19 cellular contexts compared by ENCODE assay signal in the genomic region with DNA sequence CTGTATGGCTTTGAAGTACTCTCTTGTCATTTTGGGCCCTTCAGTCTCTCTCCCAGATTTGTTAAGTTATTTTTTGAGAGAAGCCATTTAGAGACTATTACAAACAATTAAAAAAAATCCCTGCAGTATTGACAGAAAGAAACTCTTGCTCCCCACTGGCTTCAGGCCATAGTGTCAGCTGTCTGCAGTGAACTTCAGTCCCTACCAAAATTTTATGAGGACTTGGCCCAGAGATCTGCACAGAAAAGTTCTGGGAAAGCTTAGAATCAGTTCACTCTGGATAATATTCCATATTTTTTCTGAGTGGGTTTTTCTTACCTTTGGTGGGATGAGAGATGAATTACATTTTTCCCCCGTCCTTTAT. TPM values are rescaled to one million over a fixed set of nuclear protein-coding genes. Genes with fewer than 3 reads are reported as not detected.
DNase-seq lines count a peak whose midpoint lies in the region; ATAC-seq, FAIRE-seq and TF ChIP-seq lines count a peak whose summit lies in the region.
"Had no signal": no experiment of that assay in that cellular context is flagged by ENCODE, and none has a peak within 500 bp of the region (broad histone marks: within the 10 kb centered on the region; RNA-seq: fewer than 3 reads in every experiment).

No MANE protein-coding gene starts in this region.

- no peak for TF ChIP-seq POLR2A in HepG2 (IDR thresholded peaks at IDR 0.05; ENCODE audit: insufficient read depth in 1 of 2, low read depth in 2 of 2, low read length in 2 of 2)
- no peak for TF ChIP-seq POLR2A in transverse colon (IDR thresholded peaks at IDR 0.05)

- FAIRE-seq in HepG2 (lab: Jason Lieb, UNC) (no peak), frontal cortex (lab: Jason Lieb, UNC) (no peak)
- FAIRE-seq: endometrium had no signal

- no peaks in the 10 kb centered on the region for H3K9me3 Mint-ChIP-seq in activated CD8-positive, alpha-beta memory T cell treated with anti-CD3 and anti-CD28 coated beads, Interleukin-2, amount 10 ng/mL, durations not matched to agents 7 days and 5 days (ENCODE audit: low read depth)

- peaks cover 100% of the 10 kb centered on the region for H3K4me1 ChIP-seq in HepG2 (ENCODE audit: insufficient read depth, low read length)
- peaks cover 12 to 83% (median 50%) of the 10 kb centered on the region in 4 donors for H3K4me1 ChIP-seq in transverse colon
- H3K4me1 ChIP-seq: left ventricle myocardium inferior had no signal

- peaks cover 33% of the 10 kb centered on the region for H3K4me1 Mint-ChIP-seq in activated CD8-positive, alpha-beta memory T cell treated with anti-CD3 and anti-CD28 coated beads, Interleukin-2, amount 10 ng/mL, durations not matched to agents 7 days and 5 days

- in situ Hi-C loops in HepG2 (cut with HindIII; ENCODE audit: extremely low pct_ligation_motif_present, low pct_unique_long_range_greater_than_20kb) (no loop called here), transverse colon (cut with MboI; ENCODE audit: low pct_ligation_motif_present in 1 of 4, low pct_unique_long_range_greater_than_20kb in 1 of 4, low sequenced_read_pairs in 3 of 4) (no loop called here)

- ATAC-seq in activated CD8-positive, alpha-beta memory T cell treated with anti-CD3 and anti-CD28 coated beads, Interleukin-2, amount 10 ng/mL, durations not matched to agents 7 days and 5 days = no peak
- ATAC-seq in HepG2 = no peak
- no peak for ATAC-seq in HG02981 (IDR thresholded peaks at IDR 0.05; ENCODE audit: unreplicated experiment)
- ATAC-seq in HG03469 (IDR thresholded peaks at IDR 0.05; ENCODE audit: unreplicated experiment) = no peak

- TF ChIP-seq RAD21 in HepG2 (CRISPR knock-in tag; IDR thresholded peaks at IDR 0.05) = no peak

- H3K9me3 ChIP-seq in HepG2 (ENCODE audit: low read length) = no peaks in the 10 kb centered on the region
- no peaks in the 10 kb centered on the region for H3K9me3 ChIP-seq in transverse colon
- H3K9me3 ChIP-seq: left ventricle myocardium inferior had no signal

- DNase-seq in activated CD8-positive, alpha-beta memory T cell treated with anti-CD3 and anti-CD28 coated beads, Interleukin-2, amount 10 ng/mL, durations not matched to agents 7 days and 5 days = no peak
- DNase-seq in activated CD8-positive, alpha-beta memory T cell treated with anti-CD3 and anti-CD28 coated beads, Interleukin-2, amount 50 U/mL, for 48 hours = no peak
- DNase-seq in HepG2 (ENCODE audit: low spot score) = no peak
- DNase-seq in transverse colon = no peak
- DNase-seq in frontal cortex (ENCODE audit: low spot score in 2 of 2) = no peak
- DNase-seq: central memory CD4-positive, alpha-beta T cell; COR-L47; left ventricle myocardium inferior; NCI-H524 treated with DMSO at 0.1 percent for 48 hours; PC-9 had no signal

- TF ChIP-seq CTCF in VCaP (conservative IDR thresholded peaks at IDR 0.05) = no peak
- TF ChIP-seq CTCF in HepG2 (CRISPR knock-in tag; IDR thresholded peaks at IDR 0.05) = no peak
- no peak for TF ChIP-seq CTCF in transverse colon (IDR thresholded peaks at IDR 0.05)

- H4K20me1 ChIP-seq in HepG2 (ENCODE audit: insufficient read depth, low read length) = no peaks in the 10 kb centered on the region

- H3K36me3 Mint-ChIP-seq in activated CD8-positive, alpha-beta memory T cell treated with anti-CD3 and anti-CD28 coated beads, Interleukin-2, amount 10 ng/mL, durations not matched to agents 7 days and 5 days = peaks cover 2% of the 10 kb centered on the region

- H3K4me3 ChIP-seq in HepG2 (replicated peaks in 1 of 3; ENCODE audit: insufficient read depth in 1 of 3, low read depth in 2 of 3, low read length in 3 of 3) (no peak overlapping the region; a peak in 1 of 6 replicates), transverse colon (no peak overlapping the region)
- H3K4me3 ChIP-seq: left ventricle myocardium inferior, PC-9, SK-N-MC had no signal

- no peak for TF ChIP-seq EP300 in HepG2 (IDR thresholded peaks at IDR 0.05; ENCODE audit: low read depth in 2 of 2, low read length in 2 of 2)
- TF ChIP-seq EP300 in HepG2 (CRISPR knock-in tag; IDR thresholded peaks at IDR 0.05; ENCODE audit: borderline replicate concordance) = no peak
- no peak for TF ChIP-seq EP300 in transverse colon (IDR thresholded peaks at IDR 0.05; ENCODE audit: low read depth)

- peak overlapping the region; percentile 56 for H3K27ac ChIP-seq in VCaP
- peak overlapping the region; percentile 93 for H3K27ac ChIP-seq in HepG2 (ENCODE audit: extremely low read length, insufficient read depth, low read length)
- peak overlapping the region; percentile 54 to 72 (median 58) for H3K27ac ChIP-seq in transverse colon
- H3K27ac ChIP-seq: left ventricle myocardium inferior, PC-9, SK-N-MC had no signal

- POLR2A ChIA-PET in HepG2 (lab: Yijun Ruan, JAX) = interaction anchor here (1.1 to 9.7 kb wide), 9 partner anchors 7 to 40 kb away, joined by 3 to 458 read pairs (median 55); a partner anchor contains a TSS

- CTCF ChIA-PET in activated CD8-positive, alpha-beta memory T cell treated with anti-CD3 and anti-CD28 coated beads, Interleukin-2, amount 10 ng/mL, durations not matched to agents 7 days and 5 days (lab: Charles Lee) = interaction anchor here (1.4 to 1.8 kb wide), 2 partner anchors 17 to 31 kb away, joined by 3 to 5 read pairs; a partner anchor contains a TSS
- CTCF ChIA-PET in HepG2 (lab: Yijun Ruan, JAX; ENCODE audit: low intra/inter-chr PET ratio, low total read pairs) = no interaction called here

- 86% methylated on average over 1 of the region's 1 CpG for WGBS in HepG2 (ENCODE audit: low lambda C conversion rate)
- WGBS in transverse colon (ENCODE audit: low coverage in 1 of 2), 2 donors = 50 to 74% methylated on average over 1 of the region's 1 CpG

- H3K36me3 ChIP-seq in HepG2 (replicated peaks in 1 of 2; ENCODE audit: control insufficient read depth in 1 of 2, insufficient read depth in 2 of 2, low read length in 2 of 2) (peaks cover 10 to 18% of the 10 kb centered on the region in 2 experiments), transverse colon (no peaks in the 10 kb centered on the region)
- H3K36me3 ChIP-seq: left ventricle myocardium inferior had no signal

- peak overlapping the region; percentile 54 for H3K27ac Mint-ChIP-seq in activated CD8-positive, alpha-beta memory T cell treated with anti-CD3 and anti-CD28 coated beads, Interleukin-2, amount 10 ng/mL, durations not matched to agents 7 days and 5 days

- no TSS peak for BruUV-seq in HepG2 (replicated peaks; lab: Mats Ljungman, UMichigan)

- H3K27me3 Mint-ChIP-seq in activated CD8-positive, alpha-beta memory T cell treated with anti-CD3 and anti-CD28 coated beads, Interleukin-2, amount 10 ng/mL, durations not matched to agents 7 days and 5 days = no peaks in the 10 kb centered on the region

- H3K27me3 ChIP-seq in HepG2 (ENCODE audit: control insufficient read depth in 1 of 2, insufficient read depth in 2 of 2, low read length in 2 of 2) = no peaks in the 10 kb centered on the region
- H3K27me3 ChIP-seq in transverse colon = no peaks in the 10 kb centered on the region

- peaks cover 97% of the 10 kb centered on the region for H3K79me2 ChIP-seq in HepG2 (ENCODE audit: insufficient read depth, low read length)

- H2AFZ ChIP-seq in HepG2 (ENCODE audit: low read length) = no peak overlapping the region
- H2AFZ ChIP-seq: PC-9 had no signal

- intact Hi-C loops in HepG2 (cut with micrococcal nuclease; ENCODE audit: unreplicated experiment) (no loop called here), transverse colon (cut with DNase I; ENCODE audit: low total_unique reads) (no loop called here)

- no peak overlapping the region for H3K4me3 Mint-ChIP-seq in activated CD8-positive, alpha-beta memory T cell treated with anti-CD3 and anti-CD28 coated beads, Interleukin-2, amount 10 ng/mL, durations not matched to agents 7 days and 5 days

- peak overlapping the region; percentile 77 for H3K4me2 ChIP-seq in HepG2 (ENCODE audit: low read depth, low read length)
- H3K4me2 ChIP-seq: PC-9 had no signal

- peak overlapping the region; percentile 72 for H3K9ac ChIP-seq in HepG2 (ENCODE audit: insufficient read depth, low read depth, low read length)

RNA-seq across cellular contexts. Expression of a gene that starts 30.9 kb away (rescaled TPM):
- total RNA-seq in activated CD8-positive, alpha-beta memory T cell treated with anti-CD3 and anti-CD28 coated beads, Interleukin-2, amount 10 ng/mL, durations not matched to agents 7 days and 5 days = 100 to 1,000 TPM in 1 of 2 experiments, 10 to 100 TPM in 1; 63.3 to 127 TPM
- 155 and 252 TPM in 2 replicates for total RNA-seq in HepG2 (2016; rRNA removed; fragmentation: Illumina TruSeq; extraction: Trizol)
- 72.2 and 76.4 TPM in 2 replicates for total RNA-seq in HepG2 (2016; cell fraction: cytosol; rRNA removed; fragmentation: Illumina TruSeq; extraction: Trizol; ENCODE audit: low read depth)
- total RNA-seq in HepG2 (2016; cell fraction: insoluble cytoplasmic fraction; rRNA removed; fragmentation: Illumina TruSeq; extraction: Trizol) = 169 and 290 TPM in 2 replicates
- total RNA-seq in HepG2 (2016; cell fraction: membrane; rRNA removed; fragmentation: Illumina TruSeq; extraction: Trizol) = 130 and 134 TPM in 2 replicates
- total RNA-seq in HepG2 (2016; cell fraction: nucleus; rRNA removed; fragmentation: Illumina TruSeq; extraction: Trizol) = 74.4 and 75.7 TPM in 2 replicates
- polyA plus RNA-seq in HepG2 (2011; rRNA removed) = 231 and 244 TPM in 2 replicates
- polyA plus RNA-seq in HepG2 (2011; cell fraction: cytosol; rRNA removed) = 148 and 229 TPM in 2 replicates
- polyA plus RNA-seq in HepG2 (2011; cell fraction: nucleus; rRNA removed) = 65.5 and 71.0 TPM in 2 replicates
- polyA plus RNA-seq in HepG2 (2012) = 227 and 249 TPM in 2 replicates
- polyA plus RNA-seq in HepG2 (2016; cell fraction: cytosol; fragmentation: Illumina TruSeq; extraction: Trizol; ENCODE audit: low read depth) = 105 and 107 TPM in 2 replicates
- 309 and 341 TPM in 2 replicates for polyA plus RNA-seq in HepG2 (2016; cell fraction: insoluble cytoplasmic fraction; fragmentation: Illumina TruSeq; extraction: Trizol; ENCODE audit: low read depth)
- polyA plus RNA-seq in HepG2 (2016; cell fraction: membrane; fragmentation: Illumina TruSeq; extraction: Trizol; ENCODE audit: low read depth) = 144 and 156 TPM in 2 replicates
- 164 and 191 TPM in 2 replicates for polyA plus RNA-seq in HepG2 (2016; cell fraction: nucleus; fragmentation: Illumina TruSeq; extraction: Trizol; ENCODE audit: insufficient read depth, low read depth)
- polyA minus RNA-seq in HepG2 (2011; rRNA and poly(A)+ RNA removed; ENCODE audit: low replicate concordance) = 68.7 and 109 TPM in 2 replicates
- polyA minus RNA-seq in HepG2 (2011; cell fraction: cytosol; rRNA and poly(A)+ RNA removed) = 45.1 and 56.8 TPM in 2 replicates
- polyA minus RNA-seq in HepG2 (2011; cell fraction: nucleus; rRNA and poly(A)+ RNA removed) = 51.9 and 61.5 TPM in 2 replicates
- 10 to 100 TPM; 12.0 to 66.3 (median 40.0) TPM for total RNA-seq in transverse colon
- 35.1 TPM for total RNA-seq in frontal cortex

RNA-seq across cellular contexts. Expression of a gene that starts 34.5 kb away (rescaled TPM):
- under 1 TPM; 0.23 to 0.52 TPM for total RNA-seq in activated CD8-positive, alpha-beta memory T cell treated with anti-CD3 and anti-CD28 coated beads, Interleukin-2, amount 10 ng/mL, durations not matched to agents 7 days and 5 days
- 51.4 and 53.4 TPM in 2 replicates for total RNA-seq in HepG2 (2016; rRNA removed; fragmentation: Illumina TruSeq; extraction: Trizol)
- total RNA-seq in HepG2 (2016; cell fraction: cytosol; rRNA removed; fragmentation: Illumina TruSeq; extraction: Trizol; ENCODE audit: low read depth) = 10.8 and 11.5 TPM in 2 replicates
- total RNA-seq in HepG2 (2016; cell fraction: insoluble cytoplasmic fraction; rRNA removed; fragmentation: Illumina TruSeq; extraction: Trizol) = 41.4 and 52.0 TPM in 2 replicates
- total RNA-seq in HepG2 (2016; cell fraction: membrane; rRNA removed; fragmentation: Illumina TruSeq; extraction: Trizol) = 25.5 and 28.6 TPM in 2 replicates
- 113 and 134 TPM in 2 replicates for total RNA-seq in HepG2 (2016; cell fraction: nucleus; rRNA removed; fragmentation: Illumina TruSeq; extraction: Trizol)
- 29.3 and 31.0 TPM in 2 replicates for polyA plus RNA-seq in HepG2 (2011; rRNA removed)
- 18.3 and 25.7 TPM in 2 replicates for polyA plus RNA-seq in HepG2 (2011; cell fraction: cytosol; rRNA removed)
- 81.6 and 101 TPM in 2 replicates for polyA plus RNA-seq in HepG2 (2011; cell fraction: nucleus; rRNA removed)
- 35.6 and 44.8 TPM in 2 replicates for polyA plus RNA-seq in HepG2 (2012)
- 2.5 and 3.4 TPM in 2 replicates for polyA plus RNA-seq in HepG2 (2016; cell fraction: cytosol; fragmentation: Illumina TruSeq; extraction: Trizol; ENCODE audit: low read depth)
- polyA plus RNA-seq in HepG2 (2016; cell fraction: insoluble cytoplasmic fraction; fragmentation: Illumina TruSeq; extraction: Trizol; ENCODE audit: low read depth) = 29.8 and 38.5 TPM in 2 replicates
- polyA plus RNA-seq in HepG2 (2016; cell fraction: membrane; fragmentation: Illumina TruSeq; extraction: Trizol; ENCODE audit: low read depth) = 10.3 and 11.3 TPM in 2 replicates
- polyA plus RNA-seq in HepG2 (2016; cell fraction: nucleus; fragmentation: Illumina TruSeq; extraction: Trizol; ENCODE audit: insufficient read depth, low read depth) = 110 and 118 TPM in 2 replicates
- 0.12 and 47.2 TPM in 2 replicates for polyA minus RNA-seq in HepG2 (2011; rRNA and poly(A)+ RNA removed; ENCODE audit: low replicate concordance)
- polyA minus RNA-seq in HepG2 (2011; cell fraction: cytosol; rRNA and poly(A)+ RNA removed) = 17.4 and 23.6 TPM in 2 replicates
- polyA minus RNA-seq in HepG2 (2011; cell fraction: nucleus; rRNA and poly(A)+ RNA removed) = 134 and 180 TPM in 2 replicates
- 10 to 100 TPM; 31.9 to 84.2 (median 38.2) TPM for total RNA-seq in transverse colon
- total RNA-seq in frontal cortex = 0.41 TPM
- total RNA-seq: fibroblast of villous mesenchyme, myocyte had no signal

RNA-seq across cellular contexts. Expression of a gene that starts 54.3 kb away (rescaled TPM):
- total RNA-seq in activated CD8-positive, alpha-beta memory T cell treated with anti-CD3 and anti-CD28 coated beads, Interleukin-2, amount 10 ng/mL, durations not matched to agents 7 days and 5 days = 10 to 100 TPM; 25.6 to 66.3 TPM
- total RNA-seq in HepG2 (2016; rRNA removed; fragmentation: Illumina TruSeq; extraction: Trizol) (not detected in 2 replicates), transverse colon (10 to 100 TPM in 2 of 4 donors, 1 to 10 TPM in 2; 4.4 to 21.7 (median 9.4) TPM), frontal cortex (31.0 TPM)
- not detected in 2 replicates for total RNA-seq in HepG2 (2016; cell fraction: cytosol; rRNA removed; fragmentation: Illumina TruSeq; extraction: Trizol; ENCODE audit: low read depth)
- not detected in 2 replicates for total RNA-seq in HepG2 (2016; cell fraction: insoluble cytoplasmic fraction; rRNA removed; fragmentation: Illumina TruSeq; extraction: Trizol)
- not detected in 2 replicates for total RNA-seq in HepG2 (2016; cell fraction: membrane; rRNA removed; fragmentation: Illumina TruSeq; extraction: Trizol)
- not detected in 2 replicates for total RNA-seq in HepG2 (2016; cell fraction: nucleus; rRNA removed; fragmentation: Illumina TruSeq; extraction: Trizol)
- polyA plus RNA-seq in HepG2 (2011; rRNA removed) = 0.25 TPM in 1 of 2 replicates, not detected in the other
- 0.03 TPM in 1 of 2 replicates, not detected in the other for polyA plus RNA-seq in HepG2 (2011; cell fraction: cytosol; rRNA removed)
- 0.09 and 0.50 TPM in 2 replicates for polyA plus RNA-seq in HepG2 (2011; cell fraction: nucleus; rRNA removed)
- polyA plus RNA-seq in HepG2 (2012) = 0.03 TPM in 1 of 2 replicates, not detected in the other
- not detected in 2 replicates for polyA plus RNA-seq in HepG2 (2016; cell fraction: cytosol; fragmentation: Illumina TruSeq; extraction: Trizol; ENCODE audit: low read depth)
- not detected in 2 replicates for polyA plus RNA-seq in HepG2 (2016; cell fraction: insoluble cytoplasmic fraction; fragmentation: Illumina TruSeq; extraction: Trizol; ENCODE audit: low read depth)
- not detected in 2 replicates for polyA plus RNA-seq in HepG2 (2016; cell fraction: membrane; fragmentation: Illumina TruSeq; extraction: Trizol; ENCODE audit: low read depth)
- polyA plus RNA-seq in HepG2 (2016; cell fraction: nucleus; fragmentation: Illumina TruSeq; extraction: Trizol; ENCODE audit: insufficient read depth, low read depth) = not detected in 2 replicates
- polyA minus RNA-seq in HepG2 (2011; rRNA and poly(A)+ RNA removed; ENCODE audit: low replicate concordance) = 0.26 TPM in 1 of 2 replicates, not detected in the other
- polyA minus RNA-seq in HepG2 (2011; cell fraction: cytosol; rRNA and poly(A)+ RNA removed) = not detected in 2 replicates
- polyA minus RNA-seq in HepG2 (2011; cell fraction: nucleus; rRNA and poly(A)+ RNA removed) = under 0.01 TPM in 1 of 2 replicates, not detected in the other
- total RNA-seq: H4, MCF 10A had no signal

Comparison
In these comparisons a context has a peak if more than half of its experiments do, and no peak if none do; other contexts are left out.
1. RNA of a gene that starts 54.3 kb away (total RNA-seq): 25.6 to 66.3 TPM in activated CD8-positive, alpha-beta memory T cell treated with anti-CD3 and anti-CD28 coated beads, Interleukin-2, amount 10 ng/mL, durations not matched to agents 7 days and 5 days, 31.0 TPM in frontal cortex (single experiment) and 4.4 to 21.7 TPM in transverse colon; not detected in HepG2; every median in the first group is over 4 times any median in the second.
2. Peak in every context shown above with its lines, with median percentiles within 50 percentile points of each other: H3K27ac ChIP-seq.